ENCODE assay signal across 19 cellular contexts in the genomic region with DNA sequence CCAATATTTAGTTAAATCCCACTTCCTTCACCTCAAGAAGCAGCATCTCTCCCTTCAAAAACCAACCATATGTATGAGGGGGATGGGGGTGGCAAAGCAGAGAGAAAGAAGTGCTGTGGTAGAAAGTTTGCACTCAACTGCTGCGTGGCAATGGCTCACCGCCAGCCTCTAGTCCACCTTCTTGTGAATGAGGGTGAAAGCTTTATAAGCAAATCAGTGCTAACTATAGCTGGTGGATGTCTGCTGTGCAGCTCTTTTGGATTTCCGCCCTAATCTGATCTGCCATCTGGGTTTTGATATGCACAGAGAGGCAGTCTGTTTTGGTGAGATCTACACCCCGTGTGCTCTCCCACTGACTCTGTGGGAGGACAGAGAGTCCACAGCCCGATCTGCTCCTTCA.
DNase-seq lines count a peak whose midpoint lies in the region; ATAC-seq and TF ChIP-seq lines count a peak whose summit lies in the region.
"Had no signal": no experiment of that assay in that cellular context is flagged by ENCODE, and none has a peak within 500 bp of the region (broad histone marks: within the 10 kb centered on the region; RNA-seq: fewer than 3 reads in every experiment).

No MANE protein-coding gene starts in this region.

- no peaks in the 10 kb centered on the region for H3K79me2 ChIP-seq in OCI-LY3 (ENCODE audit: low read length)

- H3K9me3 ChIP-seq in OCI-LY3 (ENCODE audit: insufficient read depth, low read length), result no peaks in the 10 kb centered on the region
- H3K9me3 ChIP-seq: MG63 had no signal

- peak overlapping the region; percentile 8; the same call in 1 of the 2 replicates for H3K4me2 ChIP-seq in OCI-LY3 (ENCODE audit: low read length)

- DNase-seq in activated T-cell treated with anti-CD3 and anti-CD28 coated beads, Interleukin-2, amount 50 U/mL, for 72 hours, result no peak
- DNase-seq in activated T-cell treated with anti-CD3 and anti-CD28 coated beads, Interleukin-2, amount 50 U/mL, for 1 hour, result no peak
- DNase-seq in activated naive CD8-positive, alpha-beta T cell treated with anti-CD3 and anti-CD28 coated beads, Interleukin-2, amount 50 U/mL, for 24 hours, result no peak
- DNase-seq in posterior cingulate gyrus (peak in 7 of 10 donors; percentile 37 to 85 (median 54)), NCI-H1092 treated with DMSO at 0.1 percent for 48 hours (lab: John Stamatoyannopoulos, UW) (no peak), NCI-H2081 (lab: John Stamatoyannopoulos, UW) (no peak), HT-29 (ENCODE audit: low spot score) (no peak)
- DNase-seq: activated CD4-positive, alpha-beta T cell treated with anti-CD3 and anti-CD28 coated beads, Interleukin-2, amount 50 U/mL, for 4 hours; activated effector memory CD4-positive, alpha-beta T cell treated with Interleukin-2 at 50 U/mL for 16 hours; CD8-positive, alpha-beta memory T cell; foreskin keratinocyte; MG63; NCI-H1694; NCI-H345; nucleus accumbens; right cardiac atrium; T-helper 9 cell had no signal

- peaks cover 64% of the 10 kb centered on the region for H3K4me1 Mint-ChIP-seq in activated T-cell treated with anti-CD3 and anti-CD28 coated beads, Interleukin-2, amount 50 U/mL, for 72 hours (ENCODE audit: low read depth)
- H3K4me1 Mint-ChIP-seq in activated naive CD8-positive, alpha-beta T cell treated with anti-CD3 and anti-CD28 coated beads, Interleukin-2, amount 50 U/mL, for 24 hours, result peaks cover 28% of the 10 kb centered on the region

- peak in 1 of 2 donors; percentile 47 for ATAC-seq in activated T-cell treated with anti-CD3 and anti-CD28 coated beads, Interleukin-2, amount 50 U/mL, for 72 hours (replicated peaks in 1 of 2)
- no peak for ATAC-seq in activated naive CD8-positive, alpha-beta T cell treated with anti-CD3 and anti-CD28 coated beads, Interleukin-2, amount 50 U/mL, for 24 hours
- ATAC-seq: foreskin keratinocyte, left lobe of liver, right cardiac atrium had no signal

- H3K27ac Mint-ChIP-seq in activated T-cell treated with anti-CD3 and anti-CD28 coated beads, Interleukin-2, amount 50 U/mL, for 72 hours, result no peak overlapping the region
- H3K27ac Mint-ChIP-seq in activated naive CD8-positive, alpha-beta T cell treated with anti-CD3 and anti-CD28 coated beads, Interleukin-2, amount 50 U/mL, for 24 hours, result no peak overlapping the region

- H3K36me3 Mint-ChIP-seq in activated T-cell treated with anti-CD3 and anti-CD28 coated beads, Interleukin-2, amount 50 U/mL, for 72 hours (ENCODE audit: insufficient read depth in 2 of 2), result peaks cover 0 to 6% of the 10 kb centered on the region in 2 donors
- H3K36me3 Mint-ChIP-seq in activated naive CD8-positive, alpha-beta T cell treated with anti-CD3 and anti-CD28 coated beads, Interleukin-2, amount 50 U/mL, for 24 hours (ENCODE audit: low read depth), result peaks cover 2% of the 10 kb centered on the region

- peaks cover 11% of the 10 kb centered on the region for H3K4me1 ChIP-seq in OCI-LY3 (ENCODE audit: low read length)

- no peak for TF ChIP-seq CTCF in OCI-LY3 (IDR thresholded peaks at IDR 0.05; ENCODE audit: low read depth, low read length)

- no peak overlapping the region for H3K4me3 ChIP-seq in OCI-LY3 (ENCODE audit: low read length)
- H3K4me3 ChIP-seq: MG63 had no signal

- H2AFZ ChIP-seq in OCI-LY3 (ENCODE audit: low read depth, low read length), result no peak overlapping the region

- no peak overlapping the region for H3K9ac ChIP-seq in OCI-LY3 (ENCODE audit: low read length)

- intact Hi-C loops in posterior cingulate gyrus (cut with DNase I), result no loop called here

- H3K27me3 ChIP-seq in OCI-LY3 (ENCODE audit: low read depth, low read length), result peaks cover 86% of the 10 kb centered on the region
- H3K27me3 ChIP-seq: MG63 had no signal

- peaks cover 0 to 2% of the 10 kb centered on the region in 2 donors for H3K9me3 Mint-ChIP-seq in activated T-cell treated with anti-CD3 and anti-CD28 coated beads, Interleukin-2, amount 50 U/mL, for 72 hours
- H3K9me3 Mint-ChIP-seq in activated naive CD8-positive, alpha-beta T cell treated with anti-CD3 and anti-CD28 coated beads, Interleukin-2, amount 50 U/mL, for 24 hours, result no peaks in the 10 kb centered on the region

- H3K27ac ChIP-seq in OCI-LY3 (ENCODE audit: low read length), result no peak overlapping the region
- H3K27ac ChIP-seq: foreskin keratinocyte had no signal

- H3K36me3 ChIP-seq in OCI-LY3 (replicated peaks; ENCODE audit: low read depth, low read length), result no peaks in the 10 kb centered on the region
- H3K36me3 ChIP-seq: MG63 had no signal

- no peaks in the 10 kb centered on the region for H4K20me1 ChIP-seq in OCI-LY3 (ENCODE audit: insufficient read depth, low read length)

- peaks cover 19% of the 10 kb centered on the region for H3K27me3 Mint-ChIP-seq in activated T-cell treated with anti-CD3 and anti-CD28 coated beads, Interleukin-2, amount 50 U/mL, for 72 hours (ENCODE audit: low read depth)
- peaks cover 18% of the 10 kb centered on the region for H3K27me3 Mint-ChIP-seq in activated naive CD8-positive, alpha-beta T cell treated with anti-CD3 and anti-CD28 coated beads, Interleukin-2, amount 50 U/mL, for 24 hours

- H3K4me3 Mint-ChIP-seq in activated T-cell treated with anti-CD3 and anti-CD28 coated beads, Interleukin-2, amount 50 U/mL, for 72 hours, result peak overlapping the region; percentile 29 to 51
- H3K4me3 Mint-ChIP-seq in activated naive CD8-positive, alpha-beta T cell treated with anti-CD3 and anti-CD28 coated beads, Interleukin-2, amount 50 U/mL, for 24 hours, result peak overlapping the region; percentile 52

Comparison
In these comparisons a context has a peak if more than half of its experiments do, and no peak if none do; other contexts are left out.
1. DNase-seq: peak in posterior cingulate gyrus (7 of 10); none in activated T-cell treated with anti-CD3 and anti-CD28 coated beads, Interleukin-2, amount 50 U/mL, for 72 hours (0 of 2), activated T-cell treated with anti-CD3 and anti-CD28 coated beads, Interleukin-2, amount 50 U/mL, for 1 hour (single experiment), activated naive CD8-positive, alpha-beta T cell treated with anti-CD3 and anti-CD28 coated beads, Interleukin-2, amount 50 U/mL, for 24 hours (single experiment), NCI-H1092 treated with DMSO at 0.1 percent for 48 hours (single experiment), NCI-H2081 (0 of 2) and HT-29 (single experiment).